Comparison of ENCODE assay signal across 8 cellular contexts in the genomic region with DNA sequence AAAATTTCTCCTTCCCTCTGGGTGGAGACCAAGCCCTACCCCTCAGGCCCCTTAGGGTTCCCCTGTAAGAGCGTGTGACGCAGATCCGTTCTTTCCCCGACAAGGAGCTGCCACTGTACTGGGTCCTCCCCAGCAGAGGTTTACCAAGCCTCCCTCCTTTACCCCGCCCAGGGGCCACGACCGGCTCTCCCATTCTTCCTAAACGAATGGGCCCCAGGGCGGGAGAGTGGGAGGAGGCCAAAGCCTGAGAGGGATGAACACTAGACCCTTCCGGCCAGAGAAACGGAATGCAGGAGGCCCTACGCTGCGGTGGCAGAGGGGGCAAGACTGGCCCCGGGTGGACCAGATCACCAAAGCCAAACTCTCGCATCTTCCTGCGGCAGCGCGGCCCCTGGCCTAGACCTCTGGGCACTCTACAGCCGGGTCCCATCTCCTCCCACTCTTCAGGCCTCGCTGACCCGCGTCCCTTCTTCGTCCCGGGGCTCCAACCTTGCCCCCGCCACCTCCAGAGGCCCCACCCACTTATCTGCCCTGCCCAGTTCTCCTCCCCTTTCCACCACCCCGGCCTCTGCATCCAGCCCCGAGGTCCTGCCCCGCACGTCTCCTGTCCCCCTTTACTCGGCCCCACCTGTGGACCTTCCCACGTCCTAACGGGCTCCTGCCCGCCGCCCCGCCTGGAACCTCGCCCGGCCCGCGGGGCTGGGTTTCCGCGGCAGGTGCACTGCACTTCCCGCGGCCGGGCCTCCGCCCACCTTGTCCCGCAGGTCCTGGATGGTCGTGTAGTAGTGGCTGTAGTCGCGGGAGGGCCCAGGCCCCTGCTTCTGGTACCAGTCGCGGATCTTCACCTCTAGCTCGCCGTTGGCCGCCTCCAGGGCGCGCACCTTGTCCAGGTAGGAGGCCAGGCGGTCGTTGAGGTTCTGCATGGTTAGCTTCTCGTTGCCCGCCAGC. TPM values are rescaled to one million over a fixed set of nuclear protein-coding genes. Genes with fewer than 3 reads are reported as not detected.
DNase-seq lines count a peak whose midpoint lies in the region; ATAC-seq and TF ChIP-seq lines count a peak whose summit lies in the region.

No MANE protein-coding gene starts in this region.

- no peak overlapping the region for H3K27ac Mint-ChIP-seq in effector memory CD8-positive, alpha-beta T cell
- no peak overlapping the region for H3K27ac Mint-ChIP-seq in activated CD8-positive, alpha-beta T cell treated with anti-CD3 and anti-CD28 coated beads, Interleukin-2, amount 10 ng/mL, durations not matched to agents 7 days and 5 days

- peaks cover 53 to 89% of the 10 kb centered on the region in 2 donors for H3K27me3 Mint-ChIP-seq in effector memory CD8-positive, alpha-beta T cell
- peaks cover 50% of the 10 kb centered on the region for H3K27me3 Mint-ChIP-seq in activated CD8-positive, alpha-beta T cell treated with anti-CD3 and anti-CD28 coated beads, Interleukin-2, amount 10 ng/mL, durations not matched to agents 7 days and 5 days (ENCODE audit: low read depth)

- H3K4me3 Mint-ChIP-seq in effector memory CD8-positive, alpha-beta T cell = peak overlapping the region; percentile 52 to 65
- no peak overlapping the region for H3K4me3 Mint-ChIP-seq in activated CD8-positive, alpha-beta T cell treated with anti-CD3 and anti-CD28 coated beads, Interleukin-2, amount 10 ng/mL, durations not matched to agents 7 days and 5 days

- no peaks in the 10 kb centered on the region for H3K9me3 ChIP-seq in mucosa of rectum (ENCODE audit: control insufficient read depth in 2 of 2, low read length in 2 of 2)

- H3K4me1 Mint-ChIP-seq in effector memory CD8-positive, alpha-beta T cell (ENCODE audit: low read depth in 2 of 2) = peaks cover 8 to 9% of the 10 kb centered on the region in 2 donors
- peaks cover 2% of the 10 kb centered on the region for H3K4me1 Mint-ChIP-seq in activated CD8-positive, alpha-beta T cell treated with anti-CD3 and anti-CD28 coated beads, Interleukin-2, amount 10 ng/mL, durations not matched to agents 7 days and 5 days (ENCODE audit: low read depth)

- peaks cover 7 to 27% of the 10 kb centered on the region in 2 donors for H3K36me3 ChIP-seq in mucosa of rectum (ENCODE audit: control insufficient read depth in 2 of 2, insufficient read depth in 2 of 2, low read length in 2 of 2)

- no peak for ATAC-seq in effector memory CD8-positive, alpha-beta T cell (replicated peaks)
- ATAC-seq in GM21737 (IDR thresholded peaks at IDR 0.05; ENCODE audit: unreplicated experiment) = no peak
- no peak for ATAC-seq in activated CD8-positive, alpha-beta T cell treated with anti-CD3 and anti-CD28 coated beads, Interleukin-2, amount 10 ng/mL, durations not matched to agents 7 days and 5 days

- H3K27ac ChIP-seq in mucosa of rectum (ENCODE audit: low read depth in 2 of 2, low read length in 2 of 2) = peak overlapping the region; percentile 92 to 97

- no peaks in the 10 kb centered on the region for H3K9me3 Mint-ChIP-seq in effector memory CD8-positive, alpha-beta T cell
- H3K9me3 Mint-ChIP-seq in activated CD8-positive, alpha-beta T cell treated with anti-CD3 and anti-CD28 coated beads, Interleukin-2, amount 10 ng/mL, durations not matched to agents 7 days and 5 days (ENCODE audit: insufficient read depth) = no peaks in the 10 kb centered on the region

- H3K36me3 Mint-ChIP-seq in effector memory CD8-positive, alpha-beta T cell (ENCODE audit: insufficient read depth) = no peaks in the 10 kb centered on the region
- H3K36me3 Mint-ChIP-seq in activated CD8-positive, alpha-beta T cell treated with anti-CD3 and anti-CD28 coated beads, Interleukin-2, amount 10 ng/mL, durations not matched to agents 7 days and 5 days (ENCODE audit: low read depth) = no peaks in the 10 kb centered on the region

- TF ChIP-seq CTCF in GM10266 (IDR thresholded peaks at IDR 0.05; ENCODE audit: control insufficient read depth, insufficient read depth, low read depth, missing control alignments) = no peak

- H3K9ac ChIP-seq in mucosa of rectum (ENCODE audit: low read depth in 1 of 2, low read length in 2 of 2) = peak overlapping the region; percentile 77 to 99

- POLR2A ChIA-PET in activated CD8-positive, alpha-beta T cell treated with anti-CD3 and anti-CD28 coated beads, Interleukin-2, amount 10 ng/mL, durations not matched to agents 7 days and 5 days (lab: Charles Lee) = no interaction called here

- DNase-seq in stimulated activated CD4-positive, alpha-beta T cell treated with anti-CD3 and anti-CD28 coated beads, Interleukin-15, amount 100 ng/mL, for 24 hours = peak; percentile 8
- no peak for DNase-seq in stimulated activated CD4-positive, alpha-beta T cell treated with anti-CD3 and anti-CD28 coated beads, Interleukin-4, amount 100 ng/mL, for 24 hours
- DNase-seq in effector memory CD8-positive, alpha-beta T cell = no peak
- DNase-seq in activated CD8-positive, alpha-beta T cell treated with anti-CD3 and anti-CD28 coated beads, Interleukin-2, amount 10 ng/mL, durations not matched to agents 7 days and 5 days = no peak
- DNase-seq in GM10266 (ENCODE audit: extremely low spot score) = no peak
- no peak for DNase-seq in NCI-H2029 (lab: John Stamatoyannopoulos, UW)

- H3K4me1 ChIP-seq in mucosa of rectum (ENCODE audit: control insufficient read depth in 2 of 2, insufficient read depth in 2 of 2, low read length in 2 of 2) = peaks cover 31 to 57% of the 10 kb centered on the region in 2 donors

- CTCF ChIA-PET in activated CD8-positive, alpha-beta T cell treated with anti-CD3 and anti-CD28 coated beads, Interleukin-2, amount 10 ng/mL, durations not matched to agents 7 days and 5 days (lab: Charles Lee) = interaction anchor here (0.7 kb wide), 1 partner anchor 22 kb away, joined by 3 read pairs; no protein-coding TSS in a partner anchor

- H3K27me3 ChIP-seq in mucosa of rectum (ENCODE audit: control insufficient read depth in 2 of 2, insufficient read depth in 2 of 2, low read length in 2 of 2) = peaks cover 7 to 11% of the 10 kb centered on the region in 2 donors

- H3K4me3 ChIP-seq in mucosa of rectum (ENCODE audit: low read length in 2 of 2) = peak overlapping the region; percentile 59 to 93

RNA-seq across cellular contexts. Expression of a gene that starts 0.8 kb away (rescaled TPM):
- total RNA-seq in activated CD8-positive, alpha-beta T cell treated with anti-CD3 and anti-CD28 coated beads, Interleukin-2, amount 10 ng/mL, durations not matched to agents 7 days and 5 days = not detected

RNA-seq across cellular contexts. Expression of a gene that starts 8.7 kb away (rescaled TPM):
- total RNA-seq in activated CD8-positive, alpha-beta T cell treated with anti-CD3 and anti-CD28 coated beads, Interleukin-2, amount 10 ng/mL, durations not matched to agents 7 days and 5 days = not detected

RNA-seq across cellular contexts. Expression of a gene that starts 21.9 kb away (rescaled TPM):
- total RNA-seq in activated CD8-positive, alpha-beta T cell treated with anti-CD3 and anti-CD28 coated beads, Interleukin-2, amount 10 ng/mL, durations not matched to agents 7 days and 5 days = not detected

RNA-seq across cellular contexts. Expression of a gene that starts 37.6 kb away (rescaled TPM):
- total RNA-seq in activated CD8-positive, alpha-beta T cell treated with anti-CD3 and anti-CD28 coated beads, Interleukin-2, amount 10 ng/mL, durations not matched to agents 7 days and 5 days = not detected

RNA-seq across cellular contexts. Expression of a gene that starts 44.5 kb away (rescaled TPM):
- not detected for total RNA-seq in activated CD8-positive, alpha-beta T cell treated with anti-CD3 and anti-CD28 coated beads, Interleukin-2, amount 10 ng/mL, durations not matched to agents 7 days and 5 days
